7 cellular contexts compared by ENCODE assay signal in the genomic region with DNA sequence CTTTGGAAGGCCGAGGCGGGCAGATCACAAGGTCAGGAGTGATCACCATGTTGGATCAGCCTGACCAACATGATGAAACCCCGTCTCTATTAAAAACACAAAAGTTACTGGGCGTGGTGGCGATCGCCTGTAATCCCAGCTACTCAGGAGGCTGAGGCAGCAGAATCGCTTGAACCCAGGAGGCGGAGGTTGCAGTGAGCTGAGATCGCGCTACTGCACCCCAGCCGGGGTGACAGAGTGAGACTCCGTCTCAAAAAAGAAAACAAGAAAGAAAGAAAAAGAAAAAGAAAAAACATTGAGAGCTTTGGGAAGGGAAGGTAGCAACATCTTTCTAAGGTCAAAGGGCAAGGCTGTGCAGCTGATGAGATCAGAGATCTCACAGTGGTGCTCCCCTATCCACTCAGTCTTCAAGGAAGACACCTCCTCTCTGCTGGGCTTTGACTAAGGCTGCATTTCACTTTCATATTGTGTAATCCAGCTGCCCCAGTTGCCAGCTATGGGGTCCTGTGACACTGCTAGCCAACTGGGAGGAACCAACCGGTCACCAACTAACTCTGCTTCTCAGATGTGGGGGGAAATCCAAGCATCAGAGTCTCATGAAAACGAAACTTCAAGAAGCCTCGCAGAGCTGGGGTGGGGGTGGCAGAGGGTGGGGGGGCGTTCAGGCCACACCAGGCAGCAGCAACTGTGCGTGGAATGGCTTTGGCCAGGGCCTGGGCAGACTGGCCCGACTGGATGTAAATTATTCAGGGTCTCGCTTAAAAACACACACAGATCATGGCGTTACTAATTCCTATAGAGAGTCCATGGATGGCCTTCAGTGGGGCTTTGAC. TPM values are rescaled to one million over a fixed set of nuclear protein-coding genes. Genes with fewer than 3 reads are reported as not detected.
DNase-seq lines count a peak whose midpoint lies in the region; ATAC-seq and TF ChIP-seq lines count a peak whose summit lies in the region.

No MANE protein-coding gene starts in this region.

- CTCF ChIA-PET in T-cell (lab: Charles Lee) (interaction anchor here in 1 of 2 donors (1.2 kb wide), 1 partner anchor 111 kb away, joined by 4 read pairs; no protein-coding TSS in a partner anchor), MCF 10A (lab: Yijun Ruan, JAX) (interaction anchor here (0.6 to 2.6 kb wide), 9 partner anchors 14 to 96 kb away, joined by 3 to 20 read pairs (median 4); a partner anchor contains a TSS)

- H3K27ac Mint-ChIP-seq in T-cell (peak overlapping the region; percentile 92 to 94), MCF 10A (ENCODE audit: low read depth, unreplicated experiment) (peak overlapping the region; percentile 43)
- peak overlapping the region; percentile 93 for H3K27ac Mint-ChIP-seq in stimulated activated effector memory CD8-positive, alpha-beta T cell treated with anti-CD3 and anti-CD28 coated beads, Interleukin-12 subunit alpha, Interleukin-12 subunit beta, amount 100 ng/mL, for 72 hours

- in situ Hi-C loops in GM18951 (cut with MboI; ENCODE audit: low sequenced_read_pairs, unreplicated experiment): no loop called here

- ATAC-seq in HG03066 (IDR thresholded peaks at IDR 0.05; ENCODE audit: low read depth, unreplicated experiment): peak; percentile 48
- peak in 2 of 4 experiments; percentile 6 to 63 for ATAC-seq in T-cell (replicated peaks in 1 of 4)
- peak; percentile 89 for ATAC-seq in stimulated activated effector memory CD8-positive, alpha-beta T cell treated with anti-CD3 and anti-CD28 coated beads, Interleukin-12 subunit alpha, Interleukin-12 subunit beta, amount 100 ng/mL, for 72 hours

- H3K9me3 Mint-ChIP-seq in T-cell (no peaks in the 10 kb centered on the region), MCF 10A (ENCODE audit: unreplicated experiment) (no peaks in the 10 kb centered on the region)
- H3K9me3 Mint-ChIP-seq in stimulated activated effector memory CD8-positive, alpha-beta T cell treated with anti-CD3 and anti-CD28 coated beads, Interleukin-12 subunit alpha, Interleukin-12 subunit beta, amount 100 ng/mL, for 72 hours: no peaks in the 10 kb centered on the region

- BruUV-seq in MCF 10A (replicated peaks; lab: Mats Ljungman, UMichigan): no TSS peak

- no peaks in the 10 kb centered on the region for H3K36me3 Mint-ChIP-seq in T-cell
- no peaks in the 10 kb centered on the region for H3K36me3 Mint-ChIP-seq in MCF 10A (ENCODE audit: insufficient read depth, unreplicated experiment)
- peaks cover 22% of the 10 kb centered on the region for H3K36me3 Mint-ChIP-seq in stimulated activated effector memory CD8-positive, alpha-beta T cell treated with anti-CD3 and anti-CD28 coated beads, Interleukin-12 subunit alpha, Interleukin-12 subunit beta, amount 100 ng/mL, for 72 hours

- H3K27me3 Mint-ChIP-seq in T-cell: no peaks in the 10 kb centered on the region
- H3K27me3 Mint-ChIP-seq in MCF 10A (ENCODE audit: insufficient read depth, unreplicated experiment): no peaks in the 10 kb centered on the region

- peak in 33 of 34 experiments; percentile 12 to 74 (median 46) for DNase-seq in T-cell
- DNase-seq in MCF 10A (ENCODE audit: unreplicated experiment): peak; percentile 46
- peak; percentile 26 for DNase-seq in mesenteric fat pad (ENCODE audit: low spot score)
- peak; percentile 47 to 82 for DNase-seq in stimulated activated effector memory CD8-positive, alpha-beta T cell treated with anti-CD3 and anti-CD28 coated beads, Interleukin-12 subunit alpha, Interleukin-12 subunit beta, amount 100 ng/mL, for 72 hours (ENCODE audit: low spot score in 2 of 2)
- no peak for DNase-seq in 8988T

- POLR2A ChIA-PET in T-cell (lab: Charles Lee): no interaction called here
- POLR2A ChIA-PET in MCF 10A (lab: Yijun Ruan, JAX): interaction anchor here (0.6 to 5.0 kb wide), 13 partner anchors 17 to 422 kb away, joined by 3 to 64 read pairs (median 4); a partner anchor contains a TSS

- intact Hi-C loops in MCF 10A (cut with micrococcal nuclease): loop anchor here (2.0 kb wide), 2 partner anchors 25 to 87 kb away; a partner anchor contains a TSS

- peak; percentile 37 for TF ChIP-seq POLR2A in GM18951 (IDR thresholded peaks at IDR 0.05; ENCODE audit: extremely low read depth, insufficient read depth, insufficient read length)

- TF ChIP-seq CTCF in MCF 10A (IDR thresholded peaks at IDR 0.05; ENCODE audit: unreplicated experiment): no peak

- H3K4me3 Mint-ChIP-seq in T-cell (peak overlapping the region; percentile 90 to 95 (median 93)), MCF 10A (ENCODE audit: unreplicated experiment) (peak overlapping the region; percentile 73)
- peak overlapping the region; percentile 88 for H3K4me3 Mint-ChIP-seq in stimulated activated effector memory CD8-positive, alpha-beta T cell treated with anti-CD3 and anti-CD28 coated beads, Interleukin-12 subunit alpha, Interleukin-12 subunit beta, amount 100 ng/mL, for 72 hours

- H3K4me1 Mint-ChIP-seq in T-cell (peaks cover 29 to 45% (median 45%) of the 10 kb centered on the region in 3 donors), MCF 10A (ENCODE audit: insufficient read depth, unreplicated experiment) (peaks cover 10% of the 10 kb centered on the region)
- peaks cover 43% of the 10 kb centered on the region for H3K4me1 Mint-ChIP-seq in stimulated activated effector memory CD8-positive, alpha-beta T cell treated with anti-CD3 and anti-CD28 coated beads, Interleukin-12 subunit alpha, Interleukin-12 subunit beta, amount 100 ng/mL, for 72 hours

RNA-seq across cellular contexts. Expression of a gene that starts 1.5 kb away (rescaled TPM):
- total RNA-seq in T-cell (10 to 100 TPM; 10.1 to 18.2 (median 10.8) TPM), MCF 10A (2022) (6.0 and 7.9 TPM in 2 replicates), mesenteric fat pad (24.6 TPM)

Comparison
In these comparisons a context has a peak if more than half of its experiments do, and no peak if none do; other contexts are left out.
1. H3K27ac Mint-ChIP-seq: peak in every context shown above with its lines; median percentile 93 in T-cell; 93 in stimulated activated effector memory CD8-positive, alpha-beta T cell treated with anti-CD3 and anti-CD28 coated beads, Interleukin-12 subunit alpha, Interleukin-12 subunit beta, amount 100 ng/mL, for 72 hours; 43 in MCF 10A.